8 cellular contexts compared by ENCODE assay signal in the genomic region with DNA sequence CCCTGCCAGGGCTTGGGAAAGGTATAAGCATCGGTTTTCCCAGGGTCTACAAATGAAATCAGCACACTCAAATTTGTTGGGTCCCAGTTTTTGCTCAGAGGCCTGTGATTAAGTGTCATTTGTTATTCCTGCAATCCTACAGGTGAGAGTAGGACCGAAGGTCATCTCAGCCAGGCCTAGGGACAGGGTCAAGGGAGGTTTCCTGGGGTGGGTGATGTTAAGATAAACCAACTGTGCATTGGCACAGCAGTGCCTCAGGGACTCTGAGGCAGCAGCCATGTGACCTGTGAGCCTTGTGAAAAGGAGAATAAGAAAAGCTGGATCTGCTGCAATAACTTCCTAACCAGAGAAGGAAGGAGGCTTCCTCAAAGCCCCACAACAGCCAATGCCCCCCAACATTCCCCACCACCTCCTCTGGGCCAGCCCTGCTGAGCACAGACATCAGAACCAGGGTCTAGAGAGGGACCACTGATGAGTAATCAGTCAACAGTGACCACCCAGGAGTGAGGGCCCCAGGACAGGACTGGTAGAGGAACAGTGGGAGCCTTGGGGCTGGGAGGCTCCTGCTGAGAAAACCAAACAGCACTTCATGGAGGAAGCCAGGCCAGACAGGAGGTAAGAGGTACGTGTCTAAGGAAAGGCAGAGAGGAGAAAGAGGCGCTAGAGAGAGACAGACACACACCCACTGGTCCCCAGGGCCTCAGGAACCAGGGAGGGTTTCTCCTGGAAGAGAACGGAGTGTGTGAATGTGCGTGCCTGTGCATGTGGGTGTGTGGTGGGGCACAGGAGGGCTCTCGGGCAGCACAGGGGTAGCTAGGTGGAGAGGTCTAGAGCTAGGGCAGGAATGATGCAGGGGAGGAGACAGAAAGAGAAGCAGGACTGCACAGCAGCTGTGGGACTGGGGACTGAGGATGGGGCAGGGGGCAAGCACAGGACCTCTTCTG.
DNase-seq lines count a peak whose midpoint lies in the region; ATAC-seq, FAIRE-seq and TF ChIP-seq lines count a peak whose summit lies in the region.

No MANE protein-coding gene starts in this region.

- FAIRE-seq in small intestine (lab: Jason Lieb, UNC) = no peak

- intact Hi-C loops in dorsolateral prefrontal cortex (cut with DNase I) = no loop called here

- peak; percentile 21 for ATAC-seq in HG03460 (IDR thresholded peaks at IDR 0.05; ENCODE audit: unreplicated experiment)
- no peak for ATAC-seq in GM21786 (IDR thresholded peaks at IDR 0.05; ENCODE audit: unreplicated experiment)

- TF ChIP-seq CTCF in dorsolateral prefrontal cortex (IDR thresholded peaks at IDR 0.05 in 54 of 56, conservative IDR thresholded peaks at IDR 0.05 in 2 of 56; ENCODE audit: low read depth in 1 of 56, partially characterized antibody in 56 of 56) = no peak

- H3K9me3 ChIP-seq in small intestine (ENCODE audit: control insufficient read depth, low read depth) = no peaks in the 10 kb centered on the region
- H3K9me3 ChIP-seq in effector memory CD4-positive, alpha-beta T cell (ENCODE audit: control insufficient read depth, low read length) = no peaks in the 10 kb centered on the region

- peaks cover 11 to 15% of the 10 kb centered on the region in 2 donors for H3K4me1 ChIP-seq in small intestine (ENCODE audit: control insufficient read depth in 2 of 2, insufficient read depth in 1 of 2, low read depth in 1 of 2, low read length in 1 of 2)
- H3K4me1 ChIP-seq in effector memory CD4-positive, alpha-beta T cell (ENCODE audit: control insufficient read depth, insufficient read depth, low read length, poor library complexity, severe bottlenecking) = peaks cover 19% of the 10 kb centered on the region

- no peaks in the 10 kb centered on the region for H3K27me3 ChIP-seq in dorsolateral prefrontal cortex
- no peaks in the 10 kb centered on the region for H3K27me3 ChIP-seq in small intestine (ENCODE audit: control insufficient read depth in 2 of 2, insufficient read depth in 2 of 2, low read length in 2 of 2)
- H3K27me3 ChIP-seq in effector memory CD4-positive, alpha-beta T cell (replicated peaks; ENCODE audit: control insufficient read depth, insufficient read depth, low read length, poor library complexity, severe bottlenecking) = no peaks in the 10 kb centered on the region

- H3K36me3 ChIP-seq in small intestine (ENCODE audit: control insufficient read depth in 2 of 2, insufficient read depth in 2 of 2, low read length in 2 of 2) = peaks cover 0 to 2% of the 10 kb centered on the region in 2 donors
- no peaks in the 10 kb centered on the region for H3K36me3 ChIP-seq in effector memory CD4-positive, alpha-beta T cell (ENCODE audit: control insufficient read depth, insufficient read depth, low read length)

- H3K4me3 ChIP-seq in dorsolateral prefrontal cortex (peak overlapping the region in 22 of 59 donors; percentile 3 to 47 (median 25)), small intestine (ENCODE audit: low read depth in 1 of 2, low read length in 2 of 2) (no peak overlapping the region)
- no peak overlapping the region for H3K4me3 ChIP-seq in effector memory CD4-positive, alpha-beta T cell (ENCODE audit: insufficient read depth, low read depth, low read length, poor library complexity, severe bottlenecking)

- H3K27ac ChIP-seq in dorsolateral prefrontal cortex = peak overlapping the region; percentile 69 to 100 (median 97)
- peak overlapping the region; percentile 7 to 79 for H3K27ac ChIP-seq in small intestine (ENCODE audit: low read depth in 1 of 2, low read length in 1 of 2)
- no peak overlapping the region for H3K27ac ChIP-seq in effector memory CD4-positive, alpha-beta T cell (ENCODE audit: insufficient read depth, low read length, poor library complexity, severe bottlenecking)

- WGBS in small intestine, 3 donors = 67 to 77% (median 73%) methylated on average over 7 of the region's 7 CpGs

- peak; percentile 20 for DNase-seq in NCI-H146 (lab: John Stamatoyannopoulos, UW)
- no peak for DNase-seq in NCI-H146 treated with DMSO at 0.1 percent for 48 hours (lab: John Stamatoyannopoulos, UW; ENCODE audit: unreplicated experiment)
- no peak for DNase-seq in dorsolateral prefrontal cortex
- peak; percentile 76 for DNase-seq in small intestine
- no peak for DNase-seq in effector memory CD4-positive, alpha-beta T cell
- no peak for DNase-seq in GOT3 (lab: John Stamatoyannopoulos, UW)

Comparison
In these comparisons a context has a peak if more than half of its experiments do, and no peak if none do; other contexts are left out.
1. DNase-seq: peak in NCI-H146 (single experiment) and small intestine (single experiment); none in NCI-H146 treated with DMSO at 0.1 percent for 48 hours (single experiment), dorsolateral prefrontal cortex (0 of 10), effector memory CD4-positive, alpha-beta T cell (0 of 3) and GOT3 (single experiment).